In the genomic region with DNA sequence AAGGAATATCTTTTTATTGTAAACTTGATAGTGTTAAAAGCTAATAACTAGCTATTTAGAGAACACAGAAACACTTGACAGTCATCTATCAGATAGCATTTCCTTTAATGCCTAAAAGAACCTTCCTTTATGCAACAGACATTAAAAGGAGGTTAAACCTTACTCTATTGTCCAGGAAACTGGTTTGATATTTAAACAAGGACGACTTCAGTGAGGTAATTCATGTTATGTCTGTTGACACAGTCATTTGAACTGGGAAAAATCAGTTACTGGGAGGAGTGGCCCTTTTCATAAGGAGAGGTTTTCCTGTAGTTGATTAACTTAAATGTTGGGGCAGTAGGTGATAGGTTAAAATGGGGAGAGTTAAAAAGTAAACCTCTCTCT, we compare ENCODE assay signal across 1 cellular context.
TF ChIP-seq lines count a peak whose summit lies in the region.

No MANE protein-coding gene starts in this region.

TF ChIP-seq in HepG2, 621 proteins besides CTCF, POLR2A, EP300 and RAD21 (continued from another document and continues in another):
- TF ChIP-seq AHDC1 (CRISPR knock-in tag; IDR thresholded peaks at IDR 0.05; ENCODE audit: borderline replicate concordance) (peak; percentile 55; the same call in 1 of the 2 replicates), TOE1 (CRISPR knock-in tag; IDR thresholded peaks at IDR 0.05) (no peak), DPF2 (CRISPR knock-in tag; IDR thresholded peaks at IDR 0.05; ENCODE audit: borderline replicate concordance, low read depth) (0 out of 2 replicates have a peak, but pooled peaks have one; percentile 41), CENPT (CRISPR knock-in tag; IDR thresholded peaks at IDR 0.05; ENCODE audit: low read depth) (no peak), ZNF205 (CRISPR knock-in tag; IDR thresholded peaks at IDR 0.05) (peak; percentile 41; the same call in 1 of the 2 replicates), ZNF460 (CRISPR knock-in tag; IDR thresholded peaks at IDR 0.05; ENCODE audit: borderline replicate concordance) (no peak), CEBPB (IDR thresholded peaks at IDR 0.05; ENCODE audit: borderline replicate concordance, low read depth, low read length) (peak; percentile 46; the same call in 1 of the 2 replicates), LCORL (IDR thresholded peaks at IDR 0.05) (no peak), LCORL (CRISPR knock-in tag; IDR thresholded peaks at IDR 0.05) (peak; percentile 20; the same call in 1 of the 2 replicates), ELF3 (CRISPR knock-in tag; IDR thresholded peaks at IDR 0.05) (peak; percentile 96), CREM (IDR thresholded peaks at IDR 0.05) (peak; percentile 88), CREM (CRISPR knock-in tag; IDR thresholded peaks at IDR 0.05) (no peak), HNF1A (IDR thresholded peaks at IDR 0.05; ENCODE audit: low read depth) (peak; percentile 94), HNF1A (CRISPR knock-in tag; IDR thresholded peaks at IDR 0.05; ENCODE audit: borderline replicate concordance) (peak; percentile 94), CEBPG (CRISPR knock-in tag; IDR thresholded peaks at IDR 0.05) (peak; percentile 85), SOX5 (CRISPR knock-in tag; IDR thresholded peaks at IDR 0.05; ENCODE audit: borderline replicate concordance) (peak; percentile 87), RXRB (CRISPR knock-in tag; IDR thresholded peaks at IDR 0.05; ENCODE audit: borderline replicate concordance) (peak; percentile 98), TCF7 (IDR thresholded peaks at IDR 0.05; ENCODE audit: low read depth) (peak; percentile 88), ONECUT2 (CRISPR knock-in tag; IDR thresholded peaks at IDR 0.05) (peak; percentile 53; the same call in 1 of the 2 replicates), ZNF124 (CRISPR knock-in tag; IDR thresholded peaks at IDR 0.05) (0 out of 2 replicates have a peak, but pooled peaks have one; percentile 32), ZNF383 (CRISPR knock-in tag; IDR thresholded peaks at IDR 0.05; ENCODE audit: borderline replicate concordance) (no peak), NR2F6 (IDR thresholded peaks at IDR 0.05) (peak; percentile 81), NR2F6 (CRISPR knock-in tag; IDR thresholded peaks at IDR 0.05) (peak; percentile 71), ZNF510 (CRISPR knock-in tag; IDR thresholded peaks at IDR 0.05; ENCODE audit: low read depth) (no peak), FOXK1 (CRISPR knock-in tag; IDR thresholded peaks at IDR 0.05; ENCODE audit: borderline replicate concordance, low read depth) (peak; percentile 72), FOXP1 (IDR thresholded peaks at IDR 0.05) (no peak), FOXP1 (CRISPR knock-in tag; IDR thresholded peaks at IDR 0.05) (peak; percentile 73; the same call in 1 of the 2 replicates), ZGPAT (CRISPR knock-in tag; IDR thresholded peaks at IDR 0.05) (peak; percentile 80), RARG (CRISPR knock-in tag; IDR thresholded peaks at IDR 0.05; ENCODE audit: low read depth) (no peak), MED1 (CRISPR knock-in tag; IDR thresholded peaks at IDR 0.05) (peak; percentile 81), MXI1 (IDR thresholded peaks at IDR 0.05; ENCODE audit: borderline replicate concordance, low read depth, low read length) (0 out of 3 replicates have a peak, but pooled peaks have one; percentile 19), NFKBIZ (CRISPR knock-in tag; IDR thresholded peaks at IDR 0.05) (0 out of 2 replicates have a peak, but pooled peaks have one; percentile 17), ZSCAN12 (CRISPR knock-in tag; IDR thresholded peaks at IDR 0.05) (no peak), ARID5B (CRISPR knock-in tag; IDR thresholded peaks at IDR 0.05) (peak; percentile 92), NONO (IDR thresholded peaks at IDR 0.05) (no peak), NONO (CRISPR knock-in tag; conservative IDR thresholded peaks at IDR 0.05) (no peak), HNF4A (CRISPR knock-in tag; IDR thresholded peaks at IDR 0.05) (peak; percentile 48), ZNF644 (CRISPR knock-in tag; IDR thresholded peaks at IDR 0.05; ENCODE audit: low read depth) (no peak)
- TF ChIP-seq, protein P1, sequence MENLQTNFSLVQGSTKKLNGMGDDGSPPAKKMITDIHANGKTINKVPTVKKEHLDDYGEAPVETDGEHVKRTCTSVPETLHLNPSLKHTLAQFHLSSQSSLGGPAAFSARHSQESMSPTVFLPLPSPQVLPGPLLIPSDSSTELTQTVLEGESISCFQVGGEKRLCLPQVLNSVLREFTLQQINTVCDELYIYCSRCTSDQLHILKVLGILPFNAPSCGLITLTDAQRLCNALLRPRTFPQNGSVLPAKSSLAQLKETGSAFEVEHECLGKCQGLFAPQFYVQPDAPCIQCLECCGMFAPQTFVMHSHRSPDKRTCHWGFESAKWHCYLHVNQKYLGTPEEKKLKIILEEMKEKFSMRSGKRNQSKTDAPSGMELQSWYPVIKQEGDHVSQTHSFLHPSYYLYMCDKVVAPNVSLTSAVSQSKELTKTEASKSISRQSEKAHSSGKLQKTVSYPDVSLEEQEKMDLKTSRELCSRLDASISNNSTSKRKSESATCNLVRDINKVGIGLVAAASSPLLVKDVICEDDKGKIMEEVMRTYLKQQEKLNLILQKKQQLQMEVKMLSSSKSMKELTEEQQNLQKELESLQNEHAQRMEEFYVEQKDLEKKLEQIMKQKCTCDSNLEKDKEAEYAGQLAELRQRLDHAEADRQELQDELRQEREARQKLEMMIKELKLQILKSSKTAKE (CRISPR knock-in tag; IDR thresholded peaks at IDR 0.05; ENCODE audit: borderline replicate concordance): peak; percentile 55; the same call in 1 of the 2 replicates
- TF ChIP-seq, protein P2, sequence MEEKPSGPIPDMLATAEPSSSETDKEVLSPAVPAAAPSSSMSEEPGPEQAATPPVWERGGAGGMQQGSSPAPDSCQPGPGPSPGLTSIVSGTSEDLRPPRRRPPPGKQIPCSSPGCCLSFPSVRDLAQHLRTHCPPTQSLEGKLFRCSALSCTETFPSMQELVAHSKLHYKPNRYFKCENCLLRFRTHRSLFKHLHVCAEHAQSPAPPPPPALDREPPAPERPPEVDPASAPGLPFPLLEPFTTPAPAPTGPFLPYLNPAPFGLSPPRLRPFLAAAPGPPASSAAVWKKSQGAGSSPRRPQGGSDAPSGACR (CRISPR knock-in tag; IDR thresholded peaks at IDR 0.05): no peak
- TF ChIP-seq, protein P3, sequence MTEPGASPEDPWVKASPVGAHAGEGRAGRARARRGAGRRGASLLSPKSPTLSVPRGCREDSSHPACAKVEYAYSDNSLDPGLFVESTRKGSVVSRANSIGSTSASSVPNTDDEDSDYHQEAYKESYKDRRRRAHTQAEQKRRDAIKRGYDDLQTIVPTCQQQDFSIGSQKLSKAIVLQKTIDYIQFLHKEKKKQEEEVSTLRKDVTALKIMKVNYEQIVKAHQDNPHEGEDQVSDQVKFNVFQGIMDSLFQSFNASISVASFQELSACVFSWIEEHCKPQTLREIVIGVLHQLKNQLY (CRISPR knock-in tag; IDR thresholded peaks at IDR 0.05): peak; percentile 41; the same call in 1 of the 2 replicates
- TF ChIP-seq, protein P4, sequence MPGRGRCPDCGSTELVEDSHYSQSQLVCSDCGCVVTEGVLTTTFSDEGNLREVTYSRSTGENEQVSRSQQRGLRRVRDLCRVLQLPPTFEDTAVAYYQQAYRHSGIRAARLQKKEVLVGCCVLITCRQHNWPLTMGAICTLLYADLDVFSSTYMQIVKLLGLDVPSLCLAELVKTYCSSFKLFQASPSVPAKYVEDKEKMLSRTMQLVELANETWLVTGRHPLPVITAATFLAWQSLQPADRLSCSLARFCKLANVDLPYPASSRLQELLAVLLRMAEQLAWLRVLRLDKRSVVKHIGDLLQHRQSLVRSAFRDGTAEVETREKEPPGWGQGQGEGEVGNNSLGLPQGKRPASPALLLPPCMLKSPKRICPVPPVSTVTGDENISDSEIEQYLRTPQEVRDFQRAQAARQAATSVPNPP (CRISPR knock-in tag; IDR thresholded peaks at IDR 0.05): peak; percentile 34; the same call in 1 of the 2 replicates
